31 cellular contexts compared by ENCODE assay signal in the genomic region with DNA sequence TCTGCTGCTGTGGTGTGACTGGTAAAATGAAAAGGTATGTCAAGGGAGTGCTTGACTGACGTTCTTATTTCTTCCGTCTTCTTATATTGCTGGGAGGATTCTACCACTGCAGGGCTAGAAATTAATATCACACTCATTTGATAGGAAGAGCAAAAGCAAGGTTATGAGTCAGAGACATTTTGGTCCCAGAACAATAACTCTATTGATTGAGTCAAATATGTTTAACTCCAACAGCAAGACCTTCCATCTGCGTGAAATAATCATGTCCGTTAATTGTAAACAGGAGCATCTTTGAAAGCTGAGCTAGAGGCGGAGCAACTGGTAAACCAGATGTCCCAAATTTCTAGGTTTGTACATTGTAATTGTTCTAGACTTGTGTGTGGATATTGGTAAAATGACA.
"Had no signal": no experiment of that assay in that cellular context is flagged by ENCODE, and none has a peak within 500 bp of the region (broad histone marks: within the 10 kb centered on the region; RNA-seq: fewer than 3 reads in every experiment).

No MANE protein-coding gene starts in this region.

- H3K9me3 ChIP-seq: ascending aorta, colonic mucosa, esophagus squamous epithelium, gastrocnemius medialis had no signal

- H3K36me3 ChIP-seq: ascending aorta, breast epithelium, cardiac muscle cell, colonic mucosa, esophagus squamous epithelium, gastrocnemius medialis, heart left ventricle had no signal

- H3K4me1 ChIP-seq: ascending aorta, breast epithelium, colonic mucosa, esophagus squamous epithelium, gastrocnemius medialis, heart left ventricle had no signal

- DNase-seq: activated CD4-positive, alpha-beta memory T cell treated with anti-CD3 and anti-CD28 coated beads, Interleukin-2, amount 10 ng/mL, durations not matched to agents 7 days and 5 days; activated CD4-positive, alpha-beta T cell treated with anti-CD3 and anti-CD28 coated beads for 1 hour; activated CD4-positive, alpha-beta T cell treated with anti-CD3 and anti-CD28 coated beads for 4 hours; activated CD4-positive, alpha-beta T cell treated with anti-CD3 and anti-CD28 coated beads, Interleukin-2, amount 10 ng/mL, durations not matched to agents 7 days and 5 days; activated CD4-positive, alpha-beta T cell treated with anti-CD3 and anti-CD28 coated beads, Interleukin-2, amount 50 U/mL, for 4 hours; activated CD8-positive, alpha-beta memory T cell treated with anti-CD3 and anti-CD28 coated beads, Interleukin-2, amount 50 U/mL, for 48 hours; activated gamma-delta T cell; activated naive CD4-positive, alpha-beta T cell; activated naive CD4-positive, alpha-beta T cell treated with anti-CD3 and anti-CD28 coated beads, Interleukin-2, amount 10 ng/mL, durations not matched to agents 7 days and 5 days; activated naive CD8-positive, alpha-beta T cell treated with anti-CD3 and anti-CD28 coated beads, Interleukin-2, amount 10 ng/mL, durations not matched to agents 7 days and 5 days; activated T-cell treated with anti-CD3 and anti-CD28 coated beads for 4 hours; activated T-cell treated with anti-CD3 and anti-CD28 coated beads, Interleukin-2, amount 50 U/mL, for 24 hours; activated T-cell treated with anti-CD3 and anti-CD28 coated beads, Interleukin-2, amount 50 U/mL, for 72 hours; central memory CD4-positive, alpha-beta T cell; cerebellar nuclear complex; colonic mucosa; effector CD8-positive, alpha-beta T cell; esophagus squamous epithelium; gastrocnemius medialis; glutamatergic neuron; heart left ventricle; hypothalamus had no signal

- H3K27ac Mint-ChIP-seq: activated CD4-positive, alpha-beta memory T cell treated with anti-CD3 and anti-CD28 coated beads, Interleukin-2, amount 10 ng/mL, durations not matched to agents 7 days and 5 days; activated CD4-positive, alpha-beta T cell treated with anti-CD3 and anti-CD28 coated beads, Interleukin-2, amount 10 ng/mL, durations not matched to agents 7 days and 5 days; activated naive CD4-positive, alpha-beta T cell treated with anti-CD3 and anti-CD28 coated beads, Interleukin-2, amount 10 ng/mL, durations not matched to agents 7 days and 5 days; activated naive CD4-positive, alpha-beta T cell treated with anti-CD3 and anti-CD28 coated beads, Interleukin-2, amount 50 U/mL, for 72 hours; activated naive CD8-positive, alpha-beta T cell treated with anti-CD3 and anti-CD28 coated beads, Interleukin-2, amount 10 ng/mL, durations not matched to agents 7 days and 5 days; activated T-cell treated with anti-CD3 and anti-CD28 coated beads, Interleukin-2, amount 50 U/mL, for 24 hours; activated T-cell treated with anti-CD3 and anti-CD28 coated beads, Interleukin-2, amount 50 U/mL, for 72 hours; brain; T-helper 2 cell treated with Interferon-gamma antibody and Interleukin-4, amounts not matched to agents 5 μg/mL and 100 μg/mL, for 36 hours; WTC11 had no signal

- H3K4me3 ChIP-seq: ascending aorta, breast epithelium, cardiac muscle cell, colonic mucosa, esophagus squamous epithelium, gastrocnemius medialis, heart left ventricle had no signal

- H3K4me3 Mint-ChIP-seq: activated CD4-positive, alpha-beta memory T cell treated with anti-CD3 and anti-CD28 coated beads, Interleukin-2, amount 10 ng/mL, durations not matched to agents 7 days and 5 days; activated CD4-positive, alpha-beta T cell treated with anti-CD3 and anti-CD28 coated beads, Interleukin-2, amount 10 ng/mL, durations not matched to agents 7 days and 5 days; activated naive CD4-positive, alpha-beta T cell treated with anti-CD3 and anti-CD28 coated beads, Interleukin-2, amount 10 ng/mL, durations not matched to agents 7 days and 5 days; activated naive CD8-positive, alpha-beta T cell treated with anti-CD3 and anti-CD28 coated beads, Interleukin-2, amount 10 ng/mL, durations not matched to agents 7 days and 5 days; activated T-cell treated with anti-CD3 and anti-CD28 coated beads, Interleukin-2, amount 50 U/mL, for 24 hours; activated T-cell treated with anti-CD3 and anti-CD28 coated beads, Interleukin-2, amount 50 U/mL, for 72 hours; brain; T-helper 2 cell treated with Interferon-gamma antibody and Interleukin-4, amounts not matched to agents 5 μg/mL and 100 μg/mL, for 36 hours; WTC11 had no signal

- H3K27ac ChIP-seq: ascending aorta, breast epithelium, cardiac muscle cell, colonic mucosa, epithelial cell of prostate, esophagus squamous epithelium, gastrocnemius medialis, heart left ventricle, VCaP had no signal

- H3K27me3 ChIP-seq: ascending aorta, breast epithelium, cardiac muscle cell, colonic mucosa, esophagus squamous epithelium, gastrocnemius medialis had no signal

- ATAC-seq: activated naive CD4-positive, alpha-beta T cell treated with anti-CD3 and anti-CD28 coated beads, Interleukin-2, amount 50 U/mL, for 72 hours; activated T-cell treated with anti-CD3 and anti-CD28 coated beads, Interleukin-2, amount 50 U/mL, for 72 hours; gastrocnemius medialis; heart left ventricle; WTC11 had no signal

- H3K4me1 Mint-ChIP-seq: activated CD4-positive, alpha-beta memory T cell treated with anti-CD3 and anti-CD28 coated beads, Interleukin-2, amount 10 ng/mL, durations not matched to agents 7 days and 5 days; activated CD4-positive, alpha-beta T cell treated with anti-CD3 and anti-CD28 coated beads, Interleukin-2, amount 10 ng/mL, durations not matched to agents 7 days and 5 days; activated naive CD4-positive, alpha-beta T cell treated with anti-CD3 and anti-CD28 coated beads, Interleukin-2, amount 10 ng/mL, durations not matched to agents 7 days and 5 days; activated naive CD8-positive, alpha-beta T cell treated with anti-CD3 and anti-CD28 coated beads, Interleukin-2, amount 10 ng/mL, durations not matched to agents 7 days and 5 days; WTC11 had no signal

- H3K27me3 Mint-ChIP-seq: activated CD4-positive, alpha-beta memory T cell treated with anti-CD3 and anti-CD28 coated beads, Interleukin-2, amount 10 ng/mL, durations not matched to agents 7 days and 5 days; activated CD4-positive, alpha-beta T cell treated with anti-CD3 and anti-CD28 coated beads, Interleukin-2, amount 10 ng/mL, durations not matched to agents 7 days and 5 days; activated naive CD4-positive, alpha-beta T cell treated with anti-CD3 and anti-CD28 coated beads, Interleukin-2, amount 10 ng/mL, durations not matched to agents 7 days and 5 days; activated naive CD8-positive, alpha-beta T cell treated with anti-CD3 and anti-CD28 coated beads, Interleukin-2, amount 10 ng/mL, durations not matched to agents 7 days and 5 days; activated T-cell treated with anti-CD3 and anti-CD28 coated beads, Interleukin-2, amount 50 U/mL, for 24 hours had no signal

- H3K36me3 Mint-ChIP-seq: activated naive CD4-positive, alpha-beta T cell treated with anti-CD3 and anti-CD28 coated beads, Interleukin-2, amount 10 ng/mL, durations not matched to agents 7 days and 5 days; activated naive CD8-positive, alpha-beta T cell treated with anti-CD3 and anti-CD28 coated beads, Interleukin-2, amount 10 ng/mL, durations not matched to agents 7 days and 5 days; brain had no signal
